ENCODE assay signal across 17 cellular contexts in the genomic region with DNA sequence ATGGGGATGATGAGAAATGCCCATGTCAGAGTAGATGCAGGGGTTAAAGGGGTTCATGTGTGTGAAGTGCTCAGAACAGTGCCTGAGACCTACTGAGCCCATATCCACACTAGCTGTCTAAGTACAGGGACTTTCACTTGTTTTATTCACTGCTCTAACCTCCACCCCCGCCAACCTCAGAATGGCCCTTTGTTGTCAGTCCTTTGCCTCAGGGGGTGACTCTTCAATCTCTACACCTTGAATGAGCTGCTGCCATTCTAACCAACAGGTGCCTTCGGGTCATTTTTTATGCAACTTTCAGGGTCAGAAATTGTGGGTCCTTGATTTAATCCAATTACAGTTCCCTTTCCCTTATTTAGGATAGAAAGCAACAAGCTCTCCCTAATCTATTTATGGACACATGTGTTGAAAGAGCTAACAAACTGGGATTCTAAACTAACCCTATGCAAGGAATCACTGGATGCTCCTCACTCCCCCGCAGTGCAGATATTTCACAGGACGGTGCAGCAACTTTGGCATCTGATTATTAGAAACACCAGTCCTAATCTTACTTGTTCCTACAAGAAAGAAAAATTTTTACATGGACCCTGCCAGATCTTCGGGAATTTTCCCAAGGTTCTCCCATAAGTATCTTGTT. TPM values are rescaled to one million over a fixed set of nuclear protein-coding genes. Genes with fewer than 3 reads are reported as not detected.
"Had no signal": no experiment of that assay in that cellular context is flagged by ENCODE, and none has a peak within 500 bp of the region (broad histone marks: within the 10 kb centered on the region; RNA-seq: fewer than 3 reads in every experiment).

No MANE protein-coding gene starts in this region.

- DNase-seq: activated CD4-positive, alpha-beta memory T cell treated with anti-CD3 and anti-CD28 coated beads, Interleukin-2, amount 10 ng/mL, durations not matched to agents 7 days and 5 days; activated CD4-positive, alpha-beta T cell treated with anti-CD3 and anti-CD28 coated beads for 36 hours; activated naive CD4-positive, alpha-beta T cell treated with Interleukin-2 at 50 U/mL for 16 hours; activated naive CD8-positive, alpha-beta T cell treated with anti-CD3 and anti-CD28 coated beads, Interleukin-2, amount 50 U/mL, for 24 hours; central memory CD4-positive, alpha-beta T cell; effector memory CD4-positive, alpha-beta T cell; hypothalamus; mammary epithelial cell; T-helper 1 cell had no signal

- H3K27me3 Mint-ChIP-seq: activated CD4-positive, alpha-beta T cell treated with anti-CD3 and anti-CD28 coated beads for 36 hours had no signal

- H3K4me3 Mint-ChIP-seq: activated CD4-positive, alpha-beta memory T cell treated with anti-CD3 and anti-CD28 coated beads, Interleukin-2, amount 10 ng/mL, durations not matched to agents 7 days and 5 days; activated CD4-positive, alpha-beta T cell treated with anti-CD3 and anti-CD28 coated beads for 36 hours; activated naive CD8-positive, alpha-beta T cell treated with anti-CD3 and anti-CD28 coated beads, Interleukin-2, amount 50 U/mL, for 24 hours had no signal

- H3K27me3 ChIP-seq: ovary had no signal

- H3K36me3 ChIP-seq: ovary, tibial nerve had no signal

- H3K9me3 ChIP-seq: ovary had no signal

- H3K4me3 ChIP-seq: coronary artery, ovary, SK-N-MC, skin epidermis, tibial nerve had no signal

- H3K27ac Mint-ChIP-seq: activated CD4-positive, alpha-beta memory T cell treated with anti-CD3 and anti-CD28 coated beads, Interleukin-2, amount 10 ng/mL, durations not matched to agents 7 days and 5 days; activated CD4-positive, alpha-beta T cell treated with anti-CD3 and anti-CD28 coated beads for 36 hours; activated naive CD8-positive, alpha-beta T cell treated with anti-CD3 and anti-CD28 coated beads, Interleukin-2, amount 50 U/mL, for 24 hours had no signal

- H3K4me1 Mint-ChIP-seq: activated CD4-positive, alpha-beta memory T cell treated with anti-CD3 and anti-CD28 coated beads, Interleukin-2, amount 10 ng/mL, durations not matched to agents 7 days and 5 days; activated CD4-positive, alpha-beta T cell treated with anti-CD3 and anti-CD28 coated beads for 36 hours; activated naive CD8-positive, alpha-beta T cell treated with anti-CD3 and anti-CD28 coated beads, Interleukin-2, amount 50 U/mL, for 24 hours had no signal

- ATAC-seq: activated CD4-positive, alpha-beta T cell treated with anti-CD3 and anti-CD28 coated beads for 36 hours; activated naive CD8-positive, alpha-beta T cell treated with anti-CD3 and anti-CD28 coated beads, Interleukin-2, amount 50 U/mL, for 24 hours had no signal

- H3K27ac ChIP-seq: ovary, SK-N-MC, skin epidermis, VCaP had no signal

RNA-seq across cellular contexts. Expression of a gene that starts 26.1 kb away (rescaled TPM):
- polyA plus RNA-seq: mammary epithelial cell had no signal

RNA-seq across cellular contexts. Expression of a gene that starts 44.6 kb away (rescaled TPM):
- total RNA-seq: activated CD4-positive, alpha-beta T cell treated with anti-CD3 and anti-CD28 coated beads for 36 hours; epithelial cell of proximal tubule; mammary epithelial cell; ovary had no signal
- polyA plus RNA-seq: mammary epithelial cell, neural cell, ovary had no signal
